8 cellular contexts compared by ENCODE assay signal in genomic region chr11:11931461-11932055, GRCh38.
DNase-seq lines count a peak whose midpoint lies in the region; ATAC-seq, FAIRE-seq and TF ChIP-seq lines count a peak whose summit lies in the region.

No MANE protein-coding gene starts in this region.

- H3K27me3 ChIP-seq in heart right ventricle (no peaks in the 10 kb centered on the region), sigmoid colon (no peaks in the 10 kb centered on the region), aorta (ENCODE audit: control insufficient read depth in 1 of 2, insufficient read depth in 2 of 2, low read length in 1 of 2) (no peaks in the 10 kb centered on the region)

- CTCF ChIA-PET in WTC11 (lab: Charles Lee), result interaction anchor here (0.6 to 2.3 kb wide), 14 partner anchors 9 to 357 kb away, joined by 3 to 27 read pairs (median 4); partner anchors contain the start of gene DKK3

- ATAC-seq in WTC11 (peak; percentile 80), heart right ventricle (peak in 6 of 8 donors; percentile 55 to 73 (median 63)), aorta (ENCODE audit: low FRiP score) (no peak), GM19455 (IDR thresholded peaks at IDR 0.05; ENCODE audit: unreplicated experiment) (no peak)

- peak; percentile 93 for FAIRE-seq in A204.1 (lab: Jason Lieb, UNC)

- H3K4me1 Mint-ChIP-seq in WTC11, result 0 out of 2 replicates have a peak, but pooled peaks cover 2% of the 10 kb centered on the region

- H3K9me3 Mint-ChIP-seq in WTC11, result no peaks in the 10 kb centered on the region

- H3K4me3 Mint-ChIP-seq in WTC11, result no peak overlapping the region

- DNase-seq in GM04504 (ENCODE audit: low read depth) (peak; percentile 54), NCI-H2081 (lab: John Stamatoyannopoulos, UW) (peak; percentile 44 to 55), WTC11 (ENCODE audit: low spot score) (no peak), heart right ventricle (peak in 1 of 2 donors; percentile 27), sigmoid colon (no peak), aorta (no peak)

- no peak for TF ChIP-seq EP300 in sigmoid colon (IDR thresholded peaks at IDR 0.05)

- H3K4me1 ChIP-seq in heart right ventricle, result peaks cover 0 to 6% (median 0%) of the 10 kb centered on the region in 9 donors
- H3K4me1 ChIP-seq in sigmoid colon, result no peaks in the 10 kb centered on the region
- no peaks in the 10 kb centered on the region for H3K4me1 ChIP-seq in aorta (ENCODE audit: control insufficient read depth in 1 of 2, insufficient read depth in 2 of 2, low read length in 2 of 2)

- H3K27ac ChIP-seq in heart right ventricle (no peak overlapping the region), sigmoid colon (peak overlapping the region in 1 of 4 donors; percentile 59), aorta (ENCODE audit: low read depth in 1 of 2, low read length in 2 of 2) (no peak overlapping the region)

- 56 to 64% methylated on average over 5 of the region's 5 CpGs for WGBS in heart right ventricle, 2 donors
- 74 to 78% methylated on average over 5 of the region's 5 CpGs for WGBS in sigmoid colon, 2 donors
- WGBS in aorta, 2 donors, result 44% methylated on average over 5 of the region's 5 CpGs

- intact Hi-C loops in heart right ventricle (cut with DNase I) (loop anchor here (1.0 to 10.0 kb wide), 7 partner anchors 111 to 353 kb away; no protein-coding TSS in a partner anchor), sigmoid colon (cut with DNase I) (loop anchor here (1.0 to 5.0 kb wide), 2 partner anchors 112 to 351 kb away; no protein-coding TSS in a partner anchor), aorta (cut with DNase I) (loop anchor here (1.0 to 10.0 kb wide), 4 partner anchors 113 to 351 kb away; no protein-coding TSS in a partner anchor)

- peaks cover 15% of the 10 kb centered on the region for H3K36me3 Mint-ChIP-seq in WTC11

- H3K36me3 ChIP-seq in heart right ventricle (peaks cover 0 to 90% (median 21%) of the 10 kb centered on the region in 9 donors), sigmoid colon (peaks cover 0 to 65% (median 5%) of the 10 kb centered on the region in 4 donors), aorta (ENCODE audit: control insufficient read depth in 1 of 2, insufficient read depth in 2 of 2, low read length in 1 of 2) (no peaks in the 10 kb centered on the region)

- H3K4me3 ChIP-seq in heart right ventricle, result no peak overlapping the region
- H3K4me3 ChIP-seq in sigmoid colon, result no peak overlapping the region
- H3K4me3 ChIP-seq in aorta (ENCODE audit: low read length in 2 of 2), result no peak overlapping the region

- TF ChIP-seq CTCF in WTC11 (IDR thresholded peaks at IDR 0.05) (peak; percentile 31), heart right ventricle (IDR thresholded peaks at IDR 0.05) (peak; percentile 40 to 79 (median 73)), sigmoid colon (IDR thresholded peaks at IDR 0.05) (peak in 3 of 4 experiments; percentile 43 to 62 (median 51))

- H3K27ac Mint-ChIP-seq in WTC11, result no peak overlapping the region

- no peaks in the 10 kb centered on the region for H3K27me3 Mint-ChIP-seq in WTC11 (ENCODE audit: low read depth)

- H3K9me3 ChIP-seq in heart right ventricle (peaks cover 0 to 9% (median 0%) of the 10 kb centered on the region in 11 donors), sigmoid colon (no peaks in the 10 kb centered on the region), aorta (ENCODE audit: control insufficient read depth, low read length) (no peaks in the 10 kb centered on the region)

- POLR2A ChIA-PET in WTC11 (lab: Charles Lee), result no interaction called here

- no peak for TF ChIP-seq POLR2A in sigmoid colon (IDR thresholded peaks at IDR 0.05)

TF ChIP-seq in WTC11, 78 proteins besides CTCF, POLR2A, EP300 and RAD21:
- TF ChIP-seq NFATC4 (CRISPR knock-in tag; IDR thresholded peaks at IDR 0.05), result no peak
- no peak for TF ChIP-seq USF2 (CRISPR knock-in tag; IDR thresholded peaks at IDR 0.05)

Comparison
In these comparisons a context has a peak if more than half of its experiments do, and no peak if none do; other contexts are left out.
1. DNase-seq: peak in GM04504 (single experiment) and NCI-H2081 (2 of 2); none in WTC11 (single experiment), sigmoid colon (single experiment) and aorta (0 of 2).
2. ATAC-seq: peak in WTC11 (single experiment) and heart right ventricle (6 of 8); none in aorta (single experiment) and GM19455 (single experiment).
3. Peak in every context shown above with its lines, with median percentiles within 50 percentile points of each other: CTCF ChIP-seq.